8 cellular contexts compared by ENCODE assay signal in the genomic region with DNA sequence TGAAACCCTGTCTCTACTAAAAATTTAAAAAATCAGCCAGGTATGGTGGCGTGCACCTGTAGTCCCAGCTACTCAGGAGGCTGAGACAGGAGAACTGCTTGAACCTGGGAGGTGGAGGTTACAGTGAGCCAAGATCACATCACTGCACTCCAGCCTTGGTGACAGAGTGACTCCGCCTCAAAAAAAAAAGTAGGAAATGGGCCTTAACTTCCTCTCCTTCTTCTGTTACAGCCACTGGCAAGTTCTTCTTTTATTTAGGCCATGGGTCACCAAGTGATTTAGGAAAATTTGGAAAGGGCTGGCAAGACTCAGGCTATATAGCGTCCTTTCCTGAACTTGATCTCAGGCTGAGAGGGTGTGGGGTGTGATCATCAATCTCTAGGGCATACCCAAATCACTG. TPM values are rescaled to one million over a fixed set of nuclear protein-coding genes. Genes with fewer than 3 reads are reported as not detected.
DNase-seq lines count a peak whose midpoint lies in the region; ATAC-seq and TF ChIP-seq lines count a peak whose summit lies in the region.
"Not testable (repeated sequence)": the region's sequence is repeated elsewhere in the genome, so short reads cannot be mapped to it uniquely, and the experiment has no call there.

No MANE protein-coding gene starts in this region.

- intact Hi-C loops in activated CD4-positive, alpha-beta memory T cell treated with anti-CD3 and anti-CD28 coated beads for 36 hours (cut with micrococcal nuclease); breast epithelium (cut with DNase I; ENCODE audit: low total_unique reads); left ventricle myocardium inferior (cut with micrococcal nuclease); vagina (cut with DNase I): not testable (repeated sequence)

- peaks cover 19% of the 10 kb centered on the region for H3K36me3 Mint-ChIP-seq in activated CD4-positive, alpha-beta memory T cell treated with anti-CD3 and anti-CD28 coated beads for 36 hours
- peaks cover 71% of the 10 kb centered on the region for H3K36me3 Mint-ChIP-seq in stimulated activated effector memory CD8-positive, alpha-beta T cell treated with anti-CD3 and anti-CD28 coated beads, Interleukin-12 subunit alpha, Interleukin-12 subunit beta, amount 100 ng/mL, for 72 hours

- CTCF ChIA-PET in activated CD4-positive, alpha-beta memory T cell treated with anti-CD3 and anti-CD28 coated beads for 36 hours (lab: Charles Lee), result not testable (repeated sequence)

- TF ChIP-seq POLR2A in breast epithelium (IDR thresholded peaks at IDR 0.05); vagina (IDR thresholded peaks at IDR 0.05): not testable (repeated sequence)

- not testable (repeated sequence) for H3K27me3 Mint-ChIP-seq in activated CD4-positive, alpha-beta memory T cell treated with anti-CD3 and anti-CD28 coated beads for 36 hours

- peak overlapping the region; percentile 28 for H3K9ac ChIP-seq in mucosa of stomach (ENCODE audit: low read length)

- H3K9me3 ChIP-seq in breast epithelium; left ventricle myocardium inferior (replicated peaks); mucosa of stomach (ENCODE audit: control insufficient read depth, low read length); vagina: not testable (repeated sequence)

- POLR2A ChIA-PET in activated CD4-positive, alpha-beta memory T cell treated with anti-CD3 and anti-CD28 coated beads for 36 hours (lab: Charles Lee), result interaction anchor here (0.8 to 0.9 kb wide), 2 partner anchors 49 to 83 kb away, joined by 3 read pairs; a partner anchor contains a TSS

- not testable (repeated sequence) for ATAC-seq in stimulated activated effector memory CD8-positive, alpha-beta T cell treated with anti-CD3 and anti-CD28 coated beads, Interleukin-12 subunit alpha, Interleukin-12 subunit beta, amount 100 ng/mL, for 72 hours

- peaks cover 3 to 18% of the 10 kb centered on the region in 2 donors for H3K4me1 ChIP-seq in breast epithelium
- peaks cover 100% of the 10 kb centered on the region for H3K4me1 ChIP-seq in left ventricle myocardium inferior
- peaks cover 47% of the 10 kb centered on the region for H3K4me1 ChIP-seq in mucosa of stomach (ENCODE audit: control insufficient read depth, insufficient read depth, low read length)
- H3K4me1 ChIP-seq in vagina, result peaks cover 52% of the 10 kb centered on the region

- H3K27ac ChIP-seq in breast epithelium, result peak overlapping the region; percentile 88 to 90
- peak overlapping the region; percentile 96 for H3K27ac ChIP-seq in left ventricle myocardium inferior (replicated peaks)
- peak overlapping the region; percentile 63 for H3K27ac ChIP-seq in vagina

- H3K36me3 ChIP-seq in breast epithelium (peaks cover 11% of the 10 kb centered on the region), left ventricle myocardium inferior (peaks cover 57% of the 10 kb centered on the region), mucosa of stomach (ENCODE audit: control insufficient read depth, insufficient read depth, low read length) (peaks cover 25% of the 10 kb centered on the region), vagina (peaks cover 0 to 37% of the 10 kb centered on the region in 2 donors)

- peaks cover 49% of the 10 kb centered on the region for H3K4me1 Mint-ChIP-seq in activated CD4-positive, alpha-beta memory T cell treated with anti-CD3 and anti-CD28 coated beads for 36 hours (ENCODE audit: low read depth)
- peaks cover 24% of the 10 kb centered on the region for H3K4me1 Mint-ChIP-seq in stimulated activated effector memory CD8-positive, alpha-beta T cell treated with anti-CD3 and anti-CD28 coated beads, Interleukin-12 subunit alpha, Interleukin-12 subunit beta, amount 100 ng/mL, for 72 hours

- DNase-seq in GDM1 (lab: John Stamatoyannopoulos, UW), result peak; percentile 35
- peak; percentile 39 for DNase-seq in OCI-M1 (lab: John Stamatoyannopoulos, UW)
- not testable (repeated sequence) for DNase-seq in activated CD4-positive, alpha-beta memory T cell treated with anti-CD3 and anti-CD28 coated beads for 36 hours; breast epithelium (ENCODE audit: low spot score in 2 of 2); left ventricle myocardium inferior; stimulated activated effector memory CD8-positive, alpha-beta T cell treated with anti-CD3 and anti-CD28 coated beads, Interleukin-12 subunit alpha, Interleukin-12 subunit beta, amount 100 ng/mL, for 72 hours (ENCODE audit: low spot score in 2 of 2); vagina (ENCODE audit: extremely low spot score in 2 of 2)

- H3K4me3 ChIP-seq in breast epithelium; mucosa of stomach (ENCODE audit: low read length); vagina: not testable (repeated sequence)
- peak overlapping the region; percentile 53 for H3K4me3 ChIP-seq in left ventricle myocardium inferior

- not testable (repeated sequence) for H3K27me3 ChIP-seq in breast epithelium; left ventricle myocardium inferior (ENCODE audit: low read depth); mucosa of stomach (ENCODE audit: control insufficient read depth, insufficient read depth, low read length); vagina

- H3K9me3 Mint-ChIP-seq in activated CD4-positive, alpha-beta memory T cell treated with anti-CD3 and anti-CD28 coated beads for 36 hours; stimulated activated effector memory CD8-positive, alpha-beta T cell treated with anti-CD3 and anti-CD28 coated beads, Interleukin-12 subunit alpha, Interleukin-12 subunit beta, amount 100 ng/mL, for 72 hours: not testable (repeated sequence)

- peak overlapping the region; percentile 12 for H3K27ac Mint-ChIP-seq in activated CD4-positive, alpha-beta memory T cell treated with anti-CD3 and anti-CD28 coated beads for 36 hours
- peak overlapping the region; percentile 84 for H3K27ac Mint-ChIP-seq in stimulated activated effector memory CD8-positive, alpha-beta T cell treated with anti-CD3 and anti-CD28 coated beads, Interleukin-12 subunit alpha, Interleukin-12 subunit beta, amount 100 ng/mL, for 72 hours

- TF ChIP-seq CTCF in breast epithelium (IDR thresholded peaks at IDR 0.05); left ventricle myocardium inferior (IDR thresholded peaks at IDR 0.05; ENCODE audit: borderline replicate concordance); vagina (IDR thresholded peaks at IDR 0.05): not testable (repeated sequence)

- not testable (repeated sequence) for H3K4me3 Mint-ChIP-seq in activated CD4-positive, alpha-beta memory T cell treated with anti-CD3 and anti-CD28 coated beads for 36 hours; stimulated activated effector memory CD8-positive, alpha-beta T cell treated with anti-CD3 and anti-CD28 coated beads, Interleukin-12 subunit alpha, Interleukin-12 subunit beta, amount 100 ng/mL, for 72 hours

RNA-seq across cellular contexts. Expression of a gene that starts 8.1 kb away (rescaled TPM):
- total RNA-seq in activated CD4-positive, alpha-beta memory T cell treated with anti-CD3 and anti-CD28 coated beads for 36 hours, result 10 to 100 TPM; 19.3 to 22.2 TPM
- total RNA-seq in breast epithelium (10 to 100 TPM; 31.1 to 44.5 (median 35.2) TPM), left ventricle myocardium inferior (85.7 TPM), vagina (40.0 TPM)

RNA-seq across cellular contexts. Expression of a gene that starts 8.3 kb away (rescaled TPM):
- total RNA-seq in activated CD4-positive, alpha-beta memory T cell treated with anti-CD3 and anti-CD28 coated beads for 36 hours, result 10 to 100 TPM; 86.6 to 87.1 TPM
- 100 to 1,000 TPM; 119 to 131 (median 127) TPM for total RNA-seq in breast epithelium
- 68.6 TPM for total RNA-seq in left ventricle myocardium inferior
- total RNA-seq in vagina, result 92.6 TPM

RNA-seq across cellular contexts. Expression of a gene that starts 47.6 kb away (rescaled TPM):
- total RNA-seq in activated CD4-positive, alpha-beta memory T cell treated with anti-CD3 and anti-CD28 coated beads for 36 hours, result 100 to 1,000 TPM; 165 to 175 TPM
- total RNA-seq in breast epithelium (100 to 1,000 TPM in 2 of 3 donors, 10 to 100 TPM in 1; 99.4 to 111 (median 109) TPM), left ventricle myocardium inferior (54.8 TPM), vagina (129 TPM)

RNA-seq across cellular contexts. Expression of a gene that starts 49.1 kb away (rescaled TPM):
- 100 to 1,000 TPM; 173 to 181 TPM for total RNA-seq in activated CD4-positive, alpha-beta memory T cell treated with anti-CD3 and anti-CD28 coated beads for 36 hours
- 100 to 1,000 TPM in 1 of 3 donors, 10 to 100 TPM in 2; 84.9 to 133 (median 96.3) TPM for total RNA-seq in breast epithelium
- total RNA-seq in left ventricle myocardium inferior, result 174 TPM
- total RNA-seq in vagina, result 69.5 TPM
